In genomic region chr15:90931737-90932659, GRCh38 we compare ENCODE assay signal across 8 cellular contexts. TPM values are rescaled to one million over a fixed set of nuclear protein-coding genes. Genes with fewer than 3 reads are reported as not detected.
A peak's percentile ranks its signal among the peaks of the same experiment; 100 is the strongest.
DNase-seq lines count a peak whose midpoint lies in the region; ATAC-seq and TF ChIP-seq lines count a peak whose summit lies in the region.

Gene HDDC3 (minus strand): TSS chr15:90932549. CDS start chr15:90932540, 9 bp downstream.

- peak within 1 kb of the TSS; percentile 27 for H3K4me3 ChIP-seq in KMS-11 (IDR thresholded peaks at IDR 0.05; ENCODE audit: insufficient read depth, low read depth, low read length)
- H3K4me3 ChIP-seq in fibroblast of lung (replicated peaks in 1 of 4; ENCODE audit: control extremely low read depth in 1 of 4, insufficient read depth in 1 of 4, low read depth in 3 of 4, low read length in 4 of 4) = peak within 1 kb of the TSS; percentile 70 to 88 (median 76)

- H3K9me3 ChIP-seq in fibroblast of lung (ENCODE audit: control insufficient read depth, insufficient read depth, low read depth, low read length) = no peaks in the 10 kb centered on the region

- H4K20me1 ChIP-seq in KMS-11 (ENCODE audit: insufficient read depth) (no peaks in the 10 kb centered on the region), fibroblast of lung (ENCODE audit: control insufficient read depth, extremely low read depth, insufficient read depth, low read length) (no peaks in the 10 kb centered on the region)

- TF ChIP-seq CTCF in KMS-11 (conservative IDR thresholded peaks at IDR 0.05; ENCODE audit: low read depth, low read length) = peak; percentile 86
- TF ChIP-seq CTCF in fibroblast of lung (conservative IDR thresholded peaks at IDR 0.05 in 1 of 2, IDR thresholded peaks at IDR 0.05 in 1 of 2; ENCODE audit: low read depth in 1 of 2, low read length in 2 of 2) = peak; percentile 78 to 81

- peaks cover 0 to 4% (median 0%) of the 10 kb centered on the region in 3 donors for H3K36me3 Mint-ChIP-seq in naive thymus-derived CD8-positive, alpha-beta T cell

- POLR2A ChIA-PET in naive thymus-derived CD8-positive, alpha-beta T cell (lab: Charles Lee) = interaction anchor here (0.6 to 12.4 kb wide), 17 partner anchors 16 to 830 kb away, joined by 3 to 237 read pairs (median 3); partner anchors contain the start of genes BLM, IDH2, IQGAP1 and MAN2A2

- H3K79me2 ChIP-seq in KMS-11 (ENCODE audit: insufficient read depth, low read depth) = 0 out of 2 replicates have a peak, but pooled peaks cover 5% of the 10 kb centered on the region
- peaks cover 16% of the 10 kb centered on the region for H3K79me2 ChIP-seq in fibroblast of lung (ENCODE audit: control insufficient read depth, insufficient read depth, low read length)

- H3K4me1 ChIP-seq in KMS-11 (ENCODE audit: low read depth, poor library complexity, severe bottlenecking) (peaks cover 29% of the 10 kb centered on the region), fibroblast of lung (ENCODE audit: control insufficient read depth, extremely low read depth, insufficient read depth, low read length) (peaks cover 21% of the 10 kb centered on the region)

- peak within 1 kb of the TSS; percentile 96 to 99 (median 98) for H3K4me3 Mint-ChIP-seq in naive thymus-derived CD8-positive, alpha-beta T cell

- peak within 1 kb of the TSS; percentile 85 for H2AFZ ChIP-seq in KMS-11 (ENCODE audit: low read depth)
- peak within 1 kb of the TSS; percentile 84 for H2AFZ ChIP-seq in fibroblast of lung (ENCODE audit: low read length)

- DNase-seq in DMS79 treated with DMSO at 0.1 percent for 48 hours (lab: John Stamatoyannopoulos, UW) = peak; percentile 67
- DNase-seq in RKO (ENCODE audit: low spot score) = peak; percentile 89
- DNase-seq in activated T-helper 1 cell treated with Interleukin-2 at 50 U/mL for 16 hours (ENCODE audit: low read depth) = peak; percentile 83
- peak; percentile 72 to 81 for DNase-seq in fibroblast of lung (ENCODE audit: low read depth in 2 of 2)
- peak; percentile 78 to 93 (median 87) for DNase-seq in naive thymus-derived CD8-positive, alpha-beta T cell
- peak; percentile 73 to 91 (median 84) for DNase-seq in stimulated activated naive CD4-positive, alpha-beta T cell (lab: John Stamatoyannopoulos, UW)

- H3K4me2 ChIP-seq in KMS-11 = peak within 1 kb of the TSS; percentile 84
- H3K4me2 ChIP-seq in fibroblast of lung (ENCODE audit: extremely low read depth, insufficient read depth, low read length) = peak within 1 kb of the TSS; percentile 100

- peak within 1 kb of the TSS; percentile 94 to 100 (median 98) for H3K27ac Mint-ChIP-seq in naive thymus-derived CD8-positive, alpha-beta T cell

- no peaks in the 10 kb centered on the region for H3K27me3 ChIP-seq in KMS-11 (ENCODE audit: insufficient read depth, low read depth)
- H3K27me3 ChIP-seq in fibroblast of lung (ENCODE audit: control insufficient read depth, insufficient read depth, low read length) = no peaks in the 10 kb centered on the region

- no peaks in the 10 kb centered on the region for H3K27me3 Mint-ChIP-seq in naive thymus-derived CD8-positive, alpha-beta T cell

- H3K36me3 ChIP-seq in KMS-11 (ENCODE audit: insufficient read depth) (no peaks in the 10 kb centered on the region), fibroblast of lung (ENCODE audit: control insufficient read depth, insufficient read depth, low read length) (no peaks in the 10 kb centered on the region)

- H3K27ac ChIP-seq in KMS-11 (peak within 1 kb of the TSS; percentile 90), fibroblast of lung (ENCODE audit: insufficient read depth, low read length) (peak within 1 kb of the TSS; percentile 22)

- ATAC-seq in GM21737 (IDR thresholded peaks at IDR 0.05; ENCODE audit: unreplicated experiment) = peak; percentile 47
- ATAC-seq in naive thymus-derived CD8-positive, alpha-beta T cell = peak; percentile 59 to 60

- H3K9ac ChIP-seq in KMS-11 (peak within 1 kb of the TSS; percentile 60), fibroblast of lung (ENCODE audit: insufficient read depth, low read length) (peak within 1 kb of the TSS; percentile 62)

- H3K4me1 Mint-ChIP-seq in naive thymus-derived CD8-positive, alpha-beta T cell = peaks cover 26 to 60% (median 53%) of the 10 kb centered on the region in 4 donors

- no peaks in the 10 kb centered on the region for H3K9me3 Mint-ChIP-seq in naive thymus-derived CD8-positive, alpha-beta T cell

RNA-seq across cellular contexts. Expression of gene HDDC3, which starts in this region (rescaled TPM):
- 13.4 and 16.3 TPM in 2 replicates for total RNA-seq in fibroblast of lung
- polyA plus RNA-seq in fibroblast of lung = 10.2 and 15.5 TPM in 2 replicates
- polyA plus RNA-seq in fibroblast of lung (2012) = 11.0 and 18.3 TPM in 2 replicates
- 13.0 and 15.8 TPM in 2 replicates for polyA minus RNA-seq in fibroblast of lung (ENCODE audit: low replicate concordance)
- total RNA-seq in naive thymus-derived CD8-positive, alpha-beta T cell = 10 to 100 TPM; 30.1 to 31.8 TPM
- 10 to 100 TPM; 34.1 to 47.6 (median 45.5) TPM for polyA plus RNA-seq in naive thymus-derived CD8-positive, alpha-beta T cell

Comparison
In these comparisons a context has a peak if more than half of its experiments do, and no peak if none do; other contexts are left out.
1. Peak in every context shown above with its lines: DNase-seq, ATAC-seq, H3K4me3 ChIP-seq and H3K27ac ChIP-seq.